ENCODE assay signal across 8 cellular contexts in genomic region chr17:32006957-32007462, GRCh38. TPM values are rescaled to one million over a fixed set of nuclear protein-coding genes. Genes with fewer than 3 reads are reported as not detected.
DNase-seq lines count a peak whose midpoint lies in the region; ATAC-seq, FAIRE-seq and TF ChIP-seq lines count a peak whose summit lies in the region.

LRRC37B (plus strand) TSS chr17:32007383; CDS start chr17:32021393, 14,010 bp downstream.

- peak within 1 kb of the TSS; percentile 84 for H3K27ac Mint-ChIP-seq in T-helper 1 cell treated with Interleukin-12 subunit alpha and Interleukin-12 subunit beta and Interleukin-4 antibody, amounts not matched to agents 30 μg/mL and 1 μg/mL, for 36 hours

- H3K4me3 Mint-ChIP-seq in T-helper 1 cell treated with Interleukin-12 subunit alpha and Interleukin-12 subunit beta and Interleukin-4 antibody, amounts not matched to agents 30 μg/mL and 1 μg/mL, for 36 hours = peak within 1 kb of the TSS; percentile 88

- no peaks in the 10 kb centered on the region for H3K9me3 ChIP-seq in right atrium auricular region

- H3K27ac ChIP-seq in right atrium auricular region = peak within 1 kb of the TSS; percentile 77 to 88

- peaks cover 10% of the 10 kb centered on the region for H3K36me3 Mint-ChIP-seq in T-helper 1 cell treated with Interleukin-12 subunit alpha and Interleukin-12 subunit beta and Interleukin-4 antibody, amounts not matched to agents 30 μg/mL and 1 μg/mL, for 36 hours (ENCODE audit: low read depth)

- no peaks in the 10 kb centered on the region for H3K27me3 ChIP-seq in right atrium auricular region

- H3K4me1 ChIP-seq in right atrium auricular region = peaks cover 0 to 23% of the 10 kb centered on the region in 2 donors

- peaks cover 26% of the 10 kb centered on the region for H3K4me1 Mint-ChIP-seq in T-helper 1 cell treated with Interleukin-12 subunit alpha and Interleukin-12 subunit beta and Interleukin-4 antibody, amounts not matched to agents 30 μg/mL and 1 μg/mL, for 36 hours (ENCODE audit: low read depth)

- no peaks in the 10 kb centered on the region for H3K27me3 Mint-ChIP-seq in T-helper 1 cell treated with Interleukin-12 subunit alpha and Interleukin-12 subunit beta and Interleukin-4 antibody, amounts not matched to agents 30 μg/mL and 1 μg/mL, for 36 hours (ENCODE audit: low read depth)

- TF ChIP-seq CTCF in GM12872 (IDR thresholded peaks at IDR 0.05; ENCODE audit: insufficient read depth, low read depth, low read length) = peak; percentile 82
- TF ChIP-seq CTCF in right atrium auricular region (IDR thresholded peaks at IDR 0.05) = peak; percentile 95 to 99

- DNase-seq in NCI-H1417 treated with DMSO at 0.1 percent for 48 hours (lab: John Stamatoyannopoulos, UW) (peak; percentile 51), amniotic stem cell (lab: John Stamatoyannopoulos, UW) (peak; percentile 34), right atrium auricular region (ENCODE audit: low spot score) (peak; percentile 88), putamen (ENCODE audit: low spot score) (peak; percentile 85), urothelium cell line (ENCODE audit: low spot score) (peak; percentile 90)

- no peak for FAIRE-seq in urothelium cell line (lab: Jason Lieb, UNC)

- H3K9me3 Mint-ChIP-seq in T-helper 1 cell treated with Interleukin-12 subunit alpha and Interleukin-12 subunit beta and Interleukin-4 antibody, amounts not matched to agents 30 μg/mL and 1 μg/mL, for 36 hours = no peaks in the 10 kb centered on the region

- no peaks in the 10 kb centered on the region for H3K36me3 ChIP-seq in right atrium auricular region

- peak; percentile 91 for ATAC-seq in HG02642 (IDR thresholded peaks at IDR 0.05; ENCODE audit: poor library complexity, unreplicated experiment)

- peak within 1 kb of the TSS; percentile 60 to 76 for H3K4me3 ChIP-seq in right atrium auricular region

RNA-seq across cellular contexts. Expression of gene LRRC37B, which starts in this region (rescaled TPM):
- 1 to 10 TPM; 2.5 to 7.0 TPM for total RNA-seq in right atrium auricular region

Comparison
In these comparisons a context has a peak if more than half of its experiments do, and no peak if none do; other contexts are left out.
1. Peak in every context shown above with its lines: DNase-seq, ATAC-seq, H3K4me3 ChIP-seq and H3K27ac ChIP-seq.
2. DNase-seq: peak in every context shown above with its lines; median percentile 90 in urothelium cell line; 88 in right atrium auricular region; 85 in putamen; 51 in NCI-H1417 treated with DMSO at 0.1 percent for 48 hours; 34 in amniotic stem cell.